In genomic region chr15:27017168-27017809, GRCh38 we compare ENCODE assay signal across 2 cellular contexts.
A peak's percentile ranks its signal among the peaks of the same experiment; 100 is the strongest.
TF ChIP-seq lines count a peak whose summit lies in the region.

No MANE protein-coding gene starts in this region.

TF ChIP-seq in IMR-90, 13 proteins besides CTCF, POLR2A, EP300 and RAD21:
- TF ChIP-seq SMC3 (IDR thresholded peaks at IDR 0.05; ENCODE audit: low read depth, low read length): peak; percentile 62
- no peak for TF ChIP-seq NFE2L2 (IDR thresholded peaks at IDR 0.05; ENCODE audit: low read depth, low read length)
- no peak for TF ChIP-seq CEBPB (IDR thresholded peaks at IDR 0.05; ENCODE audit: low read depth, low read length)
- no peak for TF ChIP-seq RCOR1 (IDR thresholded peaks at IDR 0.05; ENCODE audit: insufficient replicate concordance, low read length)

TF ChIP-seq in HepG2, 621 proteins besides CTCF, POLR2A, EP300 and RAD21:
- TF ChIP-seq SMC3 (IDR thresholded peaks at IDR 0.05; ENCODE audit: low read length): peak; percentile 86
- TF ChIP-seq REPIN1 (CRISPR knock-in tag; IDR thresholded peaks at IDR 0.05; ENCODE audit: borderline replicate concordance, low read depth): no peak
- TF ChIP-seq ZNF605 (CRISPR knock-in tag; IDR thresholded peaks at IDR 0.05): no peak
- TF ChIP-seq ZNF598 (CRISPR knock-in tag; IDR thresholded peaks at IDR 0.05; ENCODE audit: borderline replicate concordance): no peak
- no peak for TF ChIP-seq ZSCAN20 (CRISPR knock-in tag; IDR thresholded peaks at IDR 0.05; ENCODE audit: borderline replicate concordance)
- TF ChIP-seq STAG1 (CRISPR knock-in tag; IDR thresholded peaks at IDR 0.05): peak; percentile 70
- no peak for TF ChIP-seq KDM4B (CRISPR knock-in tag; IDR thresholded peaks at IDR 0.05)
- TF ChIP-seq, protein P1, sequence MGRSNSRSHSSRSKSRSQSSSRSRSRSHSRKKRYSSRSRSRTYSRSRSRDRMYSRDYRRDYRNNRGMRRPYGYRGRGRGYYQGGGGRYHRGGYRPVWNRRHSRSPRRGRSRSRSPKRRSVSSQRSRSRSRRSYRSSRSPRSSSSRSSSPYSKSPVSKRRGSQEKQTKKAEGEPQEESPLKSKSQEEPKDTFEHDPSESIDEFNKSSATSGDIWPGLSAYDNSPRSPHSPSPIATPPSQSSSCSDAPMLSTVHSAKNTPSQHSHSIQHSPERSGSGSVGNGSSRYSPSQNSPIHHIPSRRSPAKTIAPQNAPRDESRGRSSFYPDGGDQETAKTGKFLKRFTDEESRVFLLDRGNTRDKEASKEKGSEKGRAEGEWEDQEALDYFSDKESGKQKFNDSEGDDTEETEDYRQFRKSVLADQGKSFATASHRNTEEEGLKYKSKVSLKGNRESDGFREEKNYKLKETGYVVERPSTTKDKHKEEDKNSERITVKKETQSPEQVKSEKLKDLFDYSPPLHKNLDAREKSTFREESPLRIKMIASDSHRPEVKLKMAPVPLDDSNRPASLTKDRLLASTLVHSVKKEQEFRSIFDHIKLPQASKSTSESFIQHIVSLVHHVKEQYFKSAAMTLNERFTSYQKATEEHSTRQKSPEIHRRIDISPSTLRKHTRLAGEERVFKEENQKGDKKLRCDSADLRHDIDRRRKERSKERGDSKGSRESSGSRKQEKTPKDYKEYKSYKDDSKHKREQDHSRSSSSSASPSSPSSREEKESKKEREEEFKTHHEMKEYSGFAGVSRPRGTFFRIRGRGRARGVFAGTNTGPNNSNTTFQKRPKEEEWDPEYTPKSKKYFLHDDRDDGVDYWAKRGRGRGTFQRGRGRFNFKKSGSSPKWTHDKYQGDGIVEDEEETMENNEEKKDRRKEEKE (IDR thresholded peaks at IDR 0.05): no peak
- peak; percentile 45 for TF ChIP-seq TEAD3 (CRISPR knock-in tag; optimal IDR thresholded peaks at IDR 0.05; ENCODE audit: borderline replicate concordance)
- 0 out of 4 replicates have a peak, but pooled peaks of 1 of the 2 experiments have one; percentile 37 for TF ChIP-seq HMGXB4 (CRISPR knock-in tag; IDR thresholded peaks at IDR 0.05; ENCODE audit: borderline replicate concordance in 1 of 2, low read depth in 1 of 2)
- no peak for TF ChIP-seq ARID2 (CRISPR knock-in tag; IDR thresholded peaks at IDR 0.05; ENCODE audit: borderline replicate concordance)
- TF ChIP-seq, protein P2, sequence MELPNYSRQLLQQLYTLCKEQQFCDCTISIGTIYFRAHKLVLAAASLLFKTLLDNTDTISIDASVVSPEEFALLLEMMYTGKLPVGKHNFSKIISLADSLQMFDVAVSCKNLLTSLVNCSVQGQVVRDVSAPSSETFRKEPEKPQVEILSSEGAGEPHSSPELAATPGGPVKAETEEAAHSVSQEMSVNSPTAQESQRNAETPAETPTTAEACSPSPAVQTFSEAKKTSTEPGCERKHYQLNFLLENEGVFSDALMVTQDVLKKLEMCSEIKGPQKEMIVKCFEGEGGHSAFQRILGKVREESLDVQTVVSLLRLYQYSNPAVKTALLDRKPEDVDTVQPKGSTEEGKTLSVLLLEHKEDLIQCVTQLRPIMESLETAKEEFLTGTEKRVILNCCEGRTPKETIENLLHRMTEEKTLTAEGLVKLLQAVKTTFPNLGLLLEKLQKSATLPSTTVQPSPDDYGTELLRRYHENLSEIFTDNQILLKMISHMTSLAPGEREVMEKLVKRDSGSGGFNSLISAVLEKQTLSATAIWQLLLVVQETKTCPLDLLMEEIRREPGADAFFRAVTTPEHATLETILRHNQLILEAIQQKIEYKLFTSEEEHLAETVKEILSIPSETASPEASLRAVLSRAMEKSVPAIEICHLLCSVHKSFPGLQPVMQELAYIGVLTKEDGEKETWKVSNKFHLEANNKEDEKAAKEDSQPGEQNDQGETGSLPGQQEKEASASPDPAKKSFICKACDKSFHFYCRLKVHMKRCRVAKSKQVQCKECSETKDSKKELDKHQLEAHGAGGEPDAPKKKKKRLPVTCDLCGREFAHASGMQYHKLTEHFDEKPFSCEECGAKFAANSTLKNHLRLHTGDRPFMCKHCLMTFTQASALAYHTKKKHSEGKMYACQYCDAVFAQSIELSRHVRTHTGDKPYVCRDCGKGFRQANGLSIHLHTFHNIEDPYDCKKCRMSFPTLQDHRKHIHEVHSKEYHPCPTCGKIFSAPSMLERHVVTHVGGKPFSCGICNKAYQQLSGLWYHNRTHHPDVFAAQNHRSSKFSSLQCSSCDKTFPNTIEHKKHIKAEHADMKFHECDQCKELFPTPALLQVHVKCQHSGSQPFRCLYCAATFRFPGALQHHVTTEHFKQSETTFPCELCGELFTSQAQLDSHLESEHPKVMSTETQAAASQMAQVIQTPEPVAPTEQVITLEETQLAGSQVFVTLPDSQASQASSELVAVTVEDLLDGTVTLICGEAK (IDR thresholded peaks at IDR 0.05): peak; percentile 76
- TF ChIP-seq, protein P2 (CRISPR knock-in tag; IDR thresholded peaks at IDR 0.05): no peak
- TF ChIP-seq ZNF317 (CRISPR knock-in tag; IDR thresholded peaks at IDR 0.05): no peak
- peak; percentile 67 for TF ChIP-seq XRCC5 (optimal IDR thresholded peaks at IDR 0.05; ENCODE audit: low read length)
TF ChIP-seq in HepG2: peak in this region for 6.
